In genomic region chr7:72990431-72990913, GRCh38 we compare ENCODE assay signal across 1 cellular context.
TF ChIP-seq lines count a peak whose summit lies in the region.

No MANE protein-coding gene starts in this region.

TF ChIP-seq in K562, 482 proteins besides CTCF, POLR2A, EP300 and RAD21:
- TF ChIP-seq POLR2G (IDR thresholded peaks at IDR 0.05; ENCODE audit: low read depth, low read length): 0 out of 2 replicates have a peak, but pooled peaks have one; percentile 16
